29 cellular contexts compared by ENCODE assay signal in genomic region chr9:77765781-77766259, GRCh38.
"Had no signal": no experiment of that assay in that cellular context is flagged by ENCODE, and none has a peak within 500 bp of the region (broad histone marks: within the 10 kb centered on the region; RNA-seq: fewer than 3 reads in every experiment).

No MANE protein-coding gene starts in this region.

- FAIRE-seq: TTC549, urothelium cell line had no signal

- H3K9me3 ChIP-seq: adrenal gland, ascending aorta, left lung, psoas muscle, SK-N-SH, spleen, thoracic aorta had no signal

- DNase-seq: activated CD4-positive, alpha-beta T cell treated with anti-CD3 and anti-CD28 coated beads, Interleukin-2, amount 50 U/mL, for 1 hour; activated CD4-positive, CD25-positive, alpha-beta regulatory T cell treated with anti-CD3 and anti-CD28 coated beads, Interleukin-2, amount 50 U/mL, for 72 hours; activated CD8-positive, alpha-beta T cell treated with anti-CD3 and anti-CD28 coated beads for 36 hours; activated naive CD4-positive, alpha-beta T cell; activated naive CD8-positive, alpha-beta T cell treated with anti-CD3 and anti-CD28 coated beads for 36 hours; adrenal gland; cerebellar nuclear complex; kidney glomerular epithelial cell; left lung; mesendoderm; natural killer cell; occipital lobe; psoas muscle; SK-N-SH; spleen; stimulated activated naive CD4-positive, alpha-beta T cell treated with Interleukin-2 at 50 U/mL for 16 hours; SW 1271; T-helper 9 cell; trophoblast cell had no signal

- H3K27me3 ChIP-seq: adrenal gland, ascending aorta, cardiac muscle cell, left lung, neural progenitor cell, spleen had no signal

- H3K4me1 ChIP-seq: adrenal gland, ascending aorta, parathyroid adenoma had no signal

- H3K36me3 ChIP-seq: adrenal gland, ascending aorta, left lung, spleen, thoracic aorta had no signal

- H3K4me3 ChIP-seq: adrenal gland, ascending aorta, cardiac muscle cell, coronary artery, left lung, lung, neural progenitor cell, psoas muscle, spleen, thoracic aorta had no signal

- ATAC-seq: activated CD8-positive, alpha-beta T cell treated with anti-CD3 and anti-CD28 coated beads for 36 hours; left lung; natural killer cell; psoas muscle had no signal

- H3K27ac ChIP-seq: adrenal gland, ascending aorta, cardiac muscle cell, coronary artery, left lung, neural progenitor cell, parathyroid adenoma, psoas muscle, spleen, thoracic aorta, VCaP had no signal
